ENCODE assay signal across 10 cellular contexts in genomic region chr1:39127513-39127912, GRCh38.
DNase-seq lines count a peak whose midpoint lies in the region; ATAC-seq, FAIRE-seq and TF ChIP-seq lines count a peak whose summit lies in the region.
"Had no signal": no experiment of that assay in that cellular context is flagged by ENCODE, and none has a peak within 500 bp of the region (broad histone marks: within the 10 kb centered on the region; RNA-seq: fewer than 3 reads in every experiment).

No MANE protein-coding gene starts in this region.

- TF ChIP-seq RAD21 in Ishikawa (IDR thresholded peaks at IDR 0.05; ENCODE audit: low read depth), result no peak

- H3K4me1 ChIP-seq in skeletal muscle tissue (ENCODE audit: control insufficient read depth in 3 of 3, insufficient read depth in 3 of 3, low read length in 3 of 3), result peaks cover 24 to 38% (median 28%) of the 10 kb centered on the region in 3 donors

- H3K27ac ChIP-seq in skeletal muscle tissue (ENCODE audit: low read depth, low read length), result peak overlapping the region; percentile 11

- no peak for FAIRE-seq in GM12891 (lab: Jason Lieb, UNC)

- H3K27ac Mint-ChIP-seq in chondrocyte (ENCODE audit: unreplicated experiment), result peak overlapping the region; percentile 79

- H3K9me3 Mint-ChIP-seq in chondrocyte (ENCODE audit: low read depth), result no peaks in the 10 kb centered on the region
- no peaks in the 10 kb centered on the region for H3K9me3 Mint-ChIP-seq in activated T-cell treated with anti-CD3 and anti-CD28 coated beads, Interleukin-2, amount 50 U/mL, for 4 hours

- TF ChIP-seq POLR2A in GM12891 (IDR thresholded peaks at IDR 0.05; ENCODE audit: low read depth, low read length), result no peak

- peak; percentile 9 for TF ChIP-seq CTCF in chondrocyte (IDR thresholded peaks at IDR 0.05)

- no peak for TF ChIP-seq EP300 in Ishikawa (IDR thresholded peaks at IDR 0.05; ENCODE audit: borderline replicate concordance)

- H3K27me3 Mint-ChIP-seq in chondrocyte (ENCODE audit: low read depth), result no peaks in the 10 kb centered on the region
- H3K27me3 Mint-ChIP-seq in activated T-cell treated with anti-CD3 and anti-CD28 coated beads, Interleukin-2, amount 50 U/mL, for 4 hours (ENCODE audit: low read depth), result no peaks in the 10 kb centered on the region

- ATAC-seq in activated T-cell treated with anti-CD3 and anti-CD28 coated beads, Interleukin-2, amount 50 U/mL, for 4 hours, result no peak
- no peak for ATAC-seq in GM19328 (IDR thresholded peaks at IDR 0.05; ENCODE audit: unreplicated experiment)

- H3K27me3 ChIP-seq in skeletal muscle tissue (ENCODE audit: control insufficient read depth in 3 of 3, insufficient read depth in 3 of 3, low read length in 3 of 3), result no peaks in the 10 kb centered on the region

- H3K9me3 ChIP-seq in skeletal muscle tissue (ENCODE audit: control insufficient read depth in 3 of 3, low read length in 3 of 3), result no peaks in the 10 kb centered on the region

- H3K4me1 Mint-ChIP-seq in chondrocyte (ENCODE audit: low read depth), result peaks cover 62% of the 10 kb centered on the region
- H3K4me1 Mint-ChIP-seq in activated T-cell treated with anti-CD3 and anti-CD28 coated beads, Interleukin-2, amount 50 U/mL, for 4 hours (ENCODE audit: low read depth), result peaks cover 2% of the 10 kb centered on the region

- no peak overlapping the region for H3K4me3 ChIP-seq in skeletal muscle tissue (ENCODE audit: low read length in 3 of 3)

- H3K36me3 ChIP-seq in skeletal muscle tissue (ENCODE audit: control insufficient read depth in 3 of 3, insufficient read depth in 3 of 3, low read length in 3 of 3), result peaks cover 0 to 4% (median 0%) of the 10 kb centered on the region in 3 donors

- peaks cover 10% of the 10 kb centered on the region for H3K36me3 Mint-ChIP-seq in chondrocyte (ENCODE audit: low read depth)
- H3K36me3 Mint-ChIP-seq in activated T-cell treated with anti-CD3 and anti-CD28 coated beads, Interleukin-2, amount 50 U/mL, for 4 hours (ENCODE audit: insufficient read depth), result no peaks in the 10 kb centered on the region

- no peak overlapping the region for H3K9ac ChIP-seq in skeletal muscle tissue (ENCODE audit: low read depth in 1 of 3, low read length in 3 of 3)

- DNase-seq in chondrocyte (ENCODE audit: low spot score) (no peak), kidney tubule cell (ENCODE audit: low spot score) (peak; percentile 64), NCI-H1048 (lab: John Stamatoyannopoulos, UW) (no peak), GM12891 (ENCODE audit: insufficient read length, low spot score) (no peak)
- DNase-seq in activated T-cell treated with anti-CD3 and anti-CD28 coated beads, Interleukin-2, amount 50 U/mL, for 4 hours, result no peak
- DNase-seq: NCI-H526, T1000 had no signal

- no peak overlapping the region for H3K4me3 Mint-ChIP-seq in chondrocyte (ENCODE audit: unreplicated experiment)
- no peak overlapping the region for H3K4me3 Mint-ChIP-seq in activated T-cell treated with anti-CD3 and anti-CD28 coated beads, Interleukin-2, amount 50 U/mL, for 4 hours

TF ChIP-seq in Ishikawa, 13 proteins besides CTCF, POLR2A, EP300 and RAD21:
- TF ChIP-seq YY1 (IDR thresholded peaks at IDR 0.05; ENCODE audit: low read depth) (no peak), NFIC (IDR thresholded peaks at IDR 0.05) (peak; percentile 59)

TF ChIP-seq in GM12891, 5 proteins besides CTCF, POLR2A, EP300 and RAD21:
- no peak for TF ChIP-seq POU2F2 (IDR thresholded peaks at IDR 0.05; ENCODE audit: low read depth, low read length)
- TF ChIP-seq POLR2AphosphoS5 (IDR thresholded peaks at IDR 0.05; ENCODE audit: low read depth, low read length), result no peak
- no peak for TF ChIP-seq TAF1 (IDR thresholded peaks at IDR 0.05; ENCODE audit: low read depth, low read length)
- no peak for TF ChIP-seq PAX5 (IDR thresholded peaks at IDR 0.05; ENCODE audit: insufficient read depth, low read length, severe bottlenecking)
- no peak for TF ChIP-seq SPI1 (IDR thresholded peaks at IDR 0.05; ENCODE audit: low read depth, low read length)
